Comparison of ENCODE assay signal across 13 cellular contexts in genomic region chr22:40414838-40415505, GRCh38. TPM values are rescaled to one million over a fixed set of nuclear protein-coding genes. Genes with fewer than 3 reads are reported as not detected.
DNase-seq lines count a peak whose midpoint lies in the region; ATAC-seq and TF ChIP-seq lines count a peak whose summit lies in the region.
"Had no signal": no experiment of that assay in that cellular context is flagged by ENCODE, and none has a peak within 500 bp of the region (broad histone marks: within the 10 kb centered on the region; RNA-seq: fewer than 3 reads in every experiment).

No MANE protein-coding gene starts in this region.

- DNase-seq in activated T-cell treated with anti-CD3 and anti-CD28 coated beads, Interleukin-2, amount 50 U/mL, for 1 hour: peak; percentile 13
- DNase-seq in activated T-cell treated with anti-CD3 and anti-CD28 coated beads for 4 hours (no peak), NAMALWA (ENCODE audit: low spot score) (peak; percentile 83), chondrocyte (ENCODE audit: low spot score) (no peak), vagina (ENCODE audit: extremely low spot score in 2 of 2) (no peak), globus pallidus (ENCODE audit: low spot score) (no peak)
- DNase-seq in stimulated activated effector memory CD8-positive, alpha-beta T cell treated with anti-CD3 and anti-CD28 coated beads, Interleukin-12 subunit alpha, Interleukin-12 subunit beta, amount 100 ng/mL, for 72 hours (ENCODE audit: low spot score in 2 of 2): no peak
- DNase-seq in stimulated activated CD4-positive, alpha-beta T cell treated with anti-CD3 and anti-CD28 coated beads, Interleukin-4, amount 100 ng/mL, for 24 hours: no peak
- DNase-seq: BE2C, cerebellar nuclear complex, NCI-H446, pancreas had no signal

- peaks cover 0 to 46% of the 10 kb centered on the region in 2 donors for H3K36me3 ChIP-seq in vagina

- peaks cover 9% of the 10 kb centered on the region for H3K4me1 Mint-ChIP-seq in chondrocyte (ENCODE audit: low read depth)
- peaks cover 38% of the 10 kb centered on the region for H3K4me1 Mint-ChIP-seq in stimulated activated effector memory CD8-positive, alpha-beta T cell treated with anti-CD3 and anti-CD28 coated beads, Interleukin-12 subunit alpha, Interleukin-12 subunit beta, amount 100 ng/mL, for 72 hours

- no peaks in the 10 kb centered on the region for H3K4me1 ChIP-seq in vagina
- H3K4me1 ChIP-seq: pancreas had no signal

- H3K27ac ChIP-seq in vagina: no peak overlapping the region
- H3K27ac ChIP-seq: hepatocyte, pancreas had no signal

- H3K27me3 ChIP-seq in vagina: no peaks in the 10 kb centered on the region
- H3K27me3 ChIP-seq: BE2C, hepatocyte, pancreas had no signal

- TF ChIP-seq CTCF in chondrocyte (IDR thresholded peaks at IDR 0.05) (no peak), vagina (IDR thresholded peaks at IDR 0.05) (no peak)

- H3K27ac Mint-ChIP-seq in chondrocyte (ENCODE audit: unreplicated experiment): peak overlapping the region; percentile 71
- H3K27ac Mint-ChIP-seq in stimulated activated effector memory CD8-positive, alpha-beta T cell treated with anti-CD3 and anti-CD28 coated beads, Interleukin-12 subunit alpha, Interleukin-12 subunit beta, amount 100 ng/mL, for 72 hours: peak overlapping the region; percentile 96

- no peak overlapping the region for H3K4me3 Mint-ChIP-seq in chondrocyte (ENCODE audit: unreplicated experiment)
- peak overlapping the region; percentile 4 for H3K4me3 Mint-ChIP-seq in stimulated activated effector memory CD8-positive, alpha-beta T cell treated with anti-CD3 and anti-CD28 coated beads, Interleukin-12 subunit alpha, Interleukin-12 subunit beta, amount 100 ng/mL, for 72 hours

- no peaks in the 10 kb centered on the region for H3K9me3 Mint-ChIP-seq in chondrocyte (ENCODE audit: low read depth)
- H3K9me3 Mint-ChIP-seq in stimulated activated effector memory CD8-positive, alpha-beta T cell treated with anti-CD3 and anti-CD28 coated beads, Interleukin-12 subunit alpha, Interleukin-12 subunit beta, amount 100 ng/mL, for 72 hours: no peaks in the 10 kb centered on the region

- H3K9me3 ChIP-seq in vagina: no peaks in the 10 kb centered on the region
- H3K9me3 ChIP-seq: BE2C, pancreas had no signal

- no peak for ATAC-seq in stimulated activated effector memory CD8-positive, alpha-beta T cell treated with anti-CD3 and anti-CD28 coated beads, Interleukin-12 subunit alpha, Interleukin-12 subunit beta, amount 100 ng/mL, for 72 hours

- peaks cover 32% of the 10 kb centered on the region for H3K36me3 Mint-ChIP-seq in chondrocyte (ENCODE audit: low read depth)
- H3K36me3 Mint-ChIP-seq in stimulated activated effector memory CD8-positive, alpha-beta T cell treated with anti-CD3 and anti-CD28 coated beads, Interleukin-12 subunit alpha, Interleukin-12 subunit beta, amount 100 ng/mL, for 72 hours: peaks cover 90% of the 10 kb centered on the region

- no peak for TF ChIP-seq POLR2A in vagina (IDR thresholded peaks at IDR 0.05)

- H3K27me3 Mint-ChIP-seq in chondrocyte (ENCODE audit: low read depth): no peaks in the 10 kb centered on the region

- intact Hi-C loops in vagina (cut with DNase I): no loop called here

- no peak overlapping the region for H3K4me3 ChIP-seq in vagina
- H3K4me3 ChIP-seq: hepatocyte, pancreas had no signal

RNA-seq across cellular contexts. Expression of gene SGSM3, which starts 44.6 kb away (rescaled TPM):
- total RNA-seq in chondrocyte (59.5 to 80.3 TPM (median 66.7 TPM) in 3 replicates), vagina (75.6 TPM)

Comparison
In these comparisons a context has a peak if more than half of its experiments do, and no peak if none do; other contexts are left out.
1. DNase-seq: peak in activated T-cell treated with anti-CD3 and anti-CD28 coated beads, Interleukin-2, amount 50 U/mL, for 1 hour (single experiment) and NAMALWA (single experiment); none in activated T-cell treated with anti-CD3 and anti-CD28 coated beads for 4 hours (single experiment), chondrocyte (single experiment), stimulated activated effector memory CD8-positive, alpha-beta T cell treated with anti-CD3 and anti-CD28 coated beads, Interleukin-12 subunit alpha, Interleukin-12 subunit beta, amount 100 ng/mL, for 72 hours (0 of 2), vagina (0 of 2), stimulated activated CD4-positive, alpha-beta T cell treated with anti-CD3 and anti-CD28 coated beads, Interleukin-4, amount 100 ng/mL, for 24 hours (single experiment) and globus pallidus (single experiment).